Comparison of ENCODE assay signal across 18 cellular contexts in the genomic region with DNA sequence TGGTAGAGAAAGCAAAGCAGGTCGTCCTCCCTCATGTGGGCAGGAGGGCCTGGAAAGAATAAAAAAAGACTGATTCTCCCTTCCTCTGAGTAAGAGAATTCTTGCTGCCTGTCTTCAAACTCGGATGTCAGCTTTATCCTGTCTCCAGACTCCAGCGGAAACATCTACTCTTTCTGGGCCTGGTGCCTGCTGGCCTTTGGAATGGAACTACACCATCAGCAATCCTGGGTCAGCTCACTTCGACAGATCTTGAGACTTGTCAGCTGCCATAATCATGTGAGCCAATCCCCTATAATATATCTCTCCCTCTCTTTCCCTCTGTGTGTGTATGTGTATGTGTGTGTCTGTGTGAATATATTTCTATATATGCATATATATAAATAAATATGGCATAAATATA.
DNase-seq lines count a peak whose midpoint lies in the region; ATAC-seq and TF ChIP-seq lines count a peak whose summit lies in the region.
"Had no signal": no experiment of that assay in that cellular context is flagged by ENCODE, and none has a peak within 500 bp of the region (broad histone marks: within the 10 kb centered on the region; RNA-seq: fewer than 3 reads in every experiment).

No MANE protein-coding gene starts in this region.

- no peak overlapping the region for H3K27ac ChIP-seq in adrenal gland
- no peak overlapping the region for H3K27ac ChIP-seq in lung (ENCODE audit: low read depth in 1 of 2, low read length in 1 of 2)
- peak overlapping the region; percentile 70 to 76 for H3K27ac ChIP-seq in uterus

- DNase-seq in adrenal gland (peak in 4 of 7 donors; percentile 15 to 53 (median 20)), left cardiac atrium (peak; percentile 25), lung (ENCODE audit: low spot score) (peak; percentile 34), uterus (peak; percentile 70 to 82), germinal center (ENCODE audit: low spot score) (no peak), putamen (ENCODE audit: low spot score) (no peak)
- DNase-seq: BE2C, EL, MG63, NCI-H1417, NCI-H1694 treated with DMSO at 0.1 percent for 48 hours, NCI-H2081 treated with DMSO at 0.1 percent for 48 hours, NCI-H446, NCI-H526 treated with DMSO at 0.1 percent for 48 hours, SIG-M5, SK-N-SH had no signal

- ATAC-seq in left cardiac atrium: peak; percentile 63 to 71
- ATAC-seq in lung (ENCODE audit: insufficient read depth, low FRiP score): no peak
- no peak for ATAC-seq in HG03520 (IDR thresholded peaks at IDR 0.05; ENCODE audit: unreplicated experiment)
- ATAC-seq: K562 had no signal

- no peaks in the 10 kb centered on the region for H3K36me3 ChIP-seq in adrenal gland (replicated peaks in 1 of 2)
- H3K36me3 ChIP-seq in lung (ENCODE audit: control insufficient read depth in 2 of 2, insufficient read depth in 2 of 2, low read length in 2 of 2): no peaks in the 10 kb centered on the region
- no peaks in the 10 kb centered on the region for H3K36me3 ChIP-seq in uterus
- H3K36me3 ChIP-seq: BE2C, MG63 had no signal

- H3K4me3 ChIP-seq in adrenal gland: no peak overlapping the region
- H3K4me3 ChIP-seq in lung: no peak overlapping the region
- H3K4me3 ChIP-seq in uterus: no peak overlapping the region
- H3K4me3 ChIP-seq: K562, MG63 had no signal

- H3K27me3 ChIP-seq in adrenal gland: no peaks in the 10 kb centered on the region
- no peaks in the 10 kb centered on the region for H3K27me3 ChIP-seq in lung (ENCODE audit: control insufficient read depth, insufficient read depth)
- H3K27me3 ChIP-seq in uterus: no peaks in the 10 kb centered on the region
- H3K27me3 ChIP-seq: MG63 had no signal

- TF ChIP-seq POLR2A in adrenal gland (IDR thresholded peaks at IDR 0.05): no peak
- no peak for TF ChIP-seq POLR2A in uterus (IDR thresholded peaks at IDR 0.05)

- intact Hi-C loops in adrenal gland (cut with DNase I): no loop called here
- intact Hi-C loops in left cardiac atrium (cut with DNase I): no loop called here
- intact Hi-C loops in uterus (cut with DNase I; ENCODE audit: low total_unique reads): no loop called here

- WGBS in adrenal gland, 4 donors: 40 to 59% (median 47%) methylated on average over 4 of the region's 4 CpGs
- WGBS in lung, 2 donors: 58 to 67% methylated on average over 4 of the region's 4 CpGs

- no peaks in the 10 kb centered on the region for H3K4me1 ChIP-seq in adrenal gland (replicated peaks in 1 of 2)
- no peaks in the 10 kb centered on the region for H3K4me1 ChIP-seq in lung (ENCODE audit: control insufficient read depth in 2 of 2, insufficient read depth in 2 of 2, low read length in 2 of 2)
- no peaks in the 10 kb centered on the region for H3K4me1 ChIP-seq in uterus
- H3K4me1 ChIP-seq: BE2C had no signal

- no peak for TF ChIP-seq CTCF in adrenal gland (IDR thresholded peaks at IDR 0.05)
- TF ChIP-seq CTCF in lung (IDR thresholded peaks at IDR 0.05; ENCODE audit: control extremely low read depth, extremely low read depth): no peak
- no peak for TF ChIP-seq CTCF in uterus (IDR thresholded peaks at IDR 0.05)

- H3K9me3 ChIP-seq in adrenal gland (replicated peaks in 1 of 3) (no peaks in the 10 kb centered on the region), lung (ENCODE audit: control insufficient read depth in 2 of 2, insufficient read depth in 1 of 2, low read length in 1 of 2) (peaks cover 0 to 8% of the 10 kb centered on the region in 2 donors), uterus (no peaks in the 10 kb centered on the region)
- H3K9me3 ChIP-seq: BE2C, MG63 had no signal

Comparison
In these comparisons a context has a peak if more than half of its experiments do, and no peak if none do; other contexts are left out.
1. DNase-seq: peak in adrenal gland (4 of 7), left cardiac atrium (single experiment), lung (single experiment) and uterus (2 of 2); none in germinal center (single experiment) and putamen (single experiment).
2. H3K27ac ChIP-seq: peak in uterus (2 of 2); none in adrenal gland (0 of 5) and lung (0 of 2).
3. ATAC-seq: peak in left cardiac atrium (2 of 2); none in lung (single experiment) and HG03520 (single experiment).